11 cellular contexts compared by ENCODE assay signal in genomic region chr10:43075612-43076003, GRCh38. TPM values are rescaled to one million over a fixed set of nuclear protein-coding genes. Genes with fewer than 3 reads are reported as not detected.
DNase-seq lines count a peak whose midpoint lies in the region; ATAC-seq, FAIRE-seq and TF ChIP-seq lines count a peak whose summit lies in the region.
"Had no signal": no experiment of that assay in that cellular context is flagged by ENCODE, and none has a peak within 500 bp of the region (broad histone marks: within the 10 kb centered on the region; RNA-seq: fewer than 3 reads in every experiment).

No MANE protein-coding gene starts in this region.

- no peaks in the 10 kb centered on the region for H3K9me2 ChIP-seq in Loucy (replicated peaks; ENCODE audit: low read depth, low read length)

- no peak overlapping the region for H3K4me3 ChIP-seq in Loucy (ENCODE audit: low read length, poor library complexity, severe bottlenecking)
- no peak overlapping the region for H3K4me3 ChIP-seq in bronchial epithelial cell (ENCODE audit: low read depth, low read length)
- H3K4me3 ChIP-seq in upper lobe of right lung = no peak overlapping the region
- no peak overlapping the region for H3K4me3 ChIP-seq in suprapubic skin

- WGBS in suprapubic skin = 54% methylated on average over 3 of the region's 5 CpGs

- ATAC-seq in upper lobe of right lung = no peak
- ATAC-seq: naive thymus-derived CD4-positive, alpha-beta T cell had no signal

- H3K27ac ChIP-seq in upper lobe of right lung = no peak overlapping the region
- no peak overlapping the region for H3K27ac ChIP-seq in suprapubic skin

- H3K27me3 Mint-ChIP-seq in activated naive CD8-positive, alpha-beta T cell = peaks cover 7% of the 10 kb centered on the region
- peaks cover 34% of the 10 kb centered on the region for H3K27me3 Mint-ChIP-seq in activated naive CD8-positive, alpha-beta T cell treated with anti-CD3 and anti-CD28 coated beads for 36 hours

- TF ChIP-seq EP300 in suprapubic skin (IDR thresholded peaks at IDR 0.05) = no peak

- no peak for DNase-seq in activated naive CD8-positive, alpha-beta T cell treated with anti-CD3 and anti-CD28 coated beads for 36 hours
- DNase-seq in bronchial epithelial cell (ENCODE audit: low read depth) (peak; percentile 13), retina (peak; percentile 43), upper lobe of right lung (no peak), suprapubic skin (ENCODE audit: low spot score in 2 of 2) (no peak), GM19240 (ENCODE audit: insufficient read length, low spot score) (no peak)
- DNase-seq: CD4-positive, alpha-beta memory T cell; naive thymus-derived CD4-positive, alpha-beta T cell; NCI-H187 treated with DMSO at 0.1 percent for 48 hours had no signal

- H3K36me3 ChIP-seq in Loucy (ENCODE audit: insufficient read depth, low read length) = no peaks in the 10 kb centered on the region
- no peaks in the 10 kb centered on the region for H3K36me3 ChIP-seq in bronchial epithelial cell (ENCODE audit: control insufficient read depth, insufficient read depth, low read length)
- H3K36me3 ChIP-seq in upper lobe of right lung = no peaks in the 10 kb centered on the region
- no peaks in the 10 kb centered on the region for H3K36me3 ChIP-seq in suprapubic skin

- no peaks in the 10 kb centered on the region for H3K27me3 ChIP-seq in Loucy (ENCODE audit: insufficient read depth, low read length, poor library complexity, severe bottlenecking)
- peaks cover 9% of the 10 kb centered on the region for H3K27me3 ChIP-seq in bronchial epithelial cell (ENCODE audit: control insufficient read depth, insufficient read depth, low read length)
- H3K27me3 ChIP-seq in upper lobe of right lung = peaks cover 58% of the 10 kb centered on the region
- peaks cover 64% of the 10 kb centered on the region for H3K27me3 ChIP-seq in suprapubic skin

- H3K9ac ChIP-seq in Loucy (ENCODE audit: low read depth, low read length, poor library complexity, severe bottlenecking) = no peak overlapping the region

- H3K9me3 ChIP-seq in Loucy (ENCODE audit: insufficient read depth, low read depth, low read length) (no peaks in the 10 kb centered on the region), upper lobe of right lung (no peaks in the 10 kb centered on the region), suprapubic skin (no peaks in the 10 kb centered on the region)

- H3K36me3 Mint-ChIP-seq in activated naive CD8-positive, alpha-beta T cell = no peaks in the 10 kb centered on the region
- no peaks in the 10 kb centered on the region for H3K36me3 Mint-ChIP-seq in activated naive CD8-positive, alpha-beta T cell treated with anti-CD3 and anti-CD28 coated beads for 36 hours
- H3K36me3 Mint-ChIP-seq: CD4-positive, alpha-beta memory T cell; naive thymus-derived CD4-positive, alpha-beta T cell had no signal

- H2AFZ ChIP-seq in Loucy (ENCODE audit: low read length) = no peak overlapping the region

- H3K4me2 ChIP-seq in Loucy (ENCODE audit: low read depth, low read length, poor library complexity, severe bottlenecking) = no peak overlapping the region

- H3K4me1 ChIP-seq in Loucy (ENCODE audit: insufficient read depth, low read length, poor library complexity, severe bottlenecking) (peaks cover under 1% of the 10 kb centered on the region), upper lobe of right lung (peaks cover 4% of the 10 kb centered on the region), suprapubic skin (peaks cover 20% of the 10 kb centered on the region)

- no peak overlapping the region for H3K27ac Mint-ChIP-seq in activated naive CD8-positive, alpha-beta T cell
- no peak overlapping the region for H3K27ac Mint-ChIP-seq in activated naive CD8-positive, alpha-beta T cell treated with anti-CD3 and anti-CD28 coated beads for 36 hours
- H3K27ac Mint-ChIP-seq: CD4-positive, alpha-beta memory T cell; naive thymus-derived CD4-positive, alpha-beta T cell had no signal

- no peaks in the 10 kb centered on the region for H4K20me1 ChIP-seq in Loucy (ENCODE audit: insufficient read depth, low read length, poor library complexity, severe bottlenecking)

- TF ChIP-seq POLR2A in suprapubic skin (IDR thresholded peaks at IDR 0.05) = no peak

- TF ChIP-seq CTCF in Loucy (conservative IDR thresholded peaks at IDR 0.05; ENCODE audit: low read length) = peak; percentile 30
- peak; percentile 34 for TF ChIP-seq CTCF in bronchial epithelial cell (IDR thresholded peaks at IDR 0.05; ENCODE audit: insufficient read depth, low read length, severe bottlenecking)
- TF ChIP-seq CTCF in upper lobe of right lung (IDR thresholded peaks at IDR 0.05) = no peak
- TF ChIP-seq CTCF in suprapubic skin (IDR thresholded peaks at IDR 0.05) = no peak

- no peaks in the 10 kb centered on the region for H3K9me3 Mint-ChIP-seq in activated naive CD8-positive, alpha-beta T cell (ENCODE audit: low read depth)
- H3K9me3 Mint-ChIP-seq in activated naive CD8-positive, alpha-beta T cell treated with anti-CD3 and anti-CD28 coated beads for 36 hours = no peaks in the 10 kb centered on the region
- H3K9me3 Mint-ChIP-seq: CD4-positive, alpha-beta memory T cell; naive thymus-derived CD4-positive, alpha-beta T cell had no signal

- FAIRE-seq in bronchial epithelial cell (lab: Jason Lieb, UNC) = no peak

- no peaks in the 10 kb centered on the region for H3F3A ChIP-seq in Loucy (ENCODE audit: low read depth)

- peaks cover 10% of the 10 kb centered on the region for H3K4me1 Mint-ChIP-seq in activated naive CD8-positive, alpha-beta T cell (ENCODE audit: low read depth)
- H3K4me1 Mint-ChIP-seq in activated naive CD8-positive, alpha-beta T cell treated with anti-CD3 and anti-CD28 coated beads for 36 hours = peaks cover 3% of the 10 kb centered on the region

- intact Hi-C loops in upper lobe of right lung (cut with DNase I) = no loop called here

- no peaks in the 10 kb centered on the region for H3K79me2 ChIP-seq in Loucy (ENCODE audit: insufficient read depth, low read length)

- H3K4me3 Mint-ChIP-seq in activated naive CD8-positive, alpha-beta T cell = peak overlapping the region; percentile 46
- no peak overlapping the region for H3K4me3 Mint-ChIP-seq in activated naive CD8-positive, alpha-beta T cell treated with anti-CD3 and anti-CD28 coated beads for 36 hours

RNA-seq across cellular contexts. Expression of gene RET, which starts 1.3 kb away (rescaled TPM):
- not detected for total RNA-seq in activated naive CD8-positive, alpha-beta T cell treated with anti-CD3 and anti-CD28 coated beads for 36 hours
- total RNA-seq in bronchial epithelial cell (0.26 and 0.53 TPM in 2 replicates), upper lobe of right lung (1.0 TPM), suprapubic skin (1 to 10 TPM in 1 of 4 donors, under 1 TPM in 3; 0.23 to 2.1 (median 0.78) TPM)
- total RNA-seq: CD4-positive, alpha-beta memory T cell had no signal

Comparison
In these comparisons a context has a peak if more than half of its experiments do, and no peak if none do; other contexts are left out.
1. DNase-seq: peak in bronchial epithelial cell (single experiment) and retina (single experiment); none in activated naive CD8-positive, alpha-beta T cell treated with anti-CD3 and anti-CD28 coated beads for 36 hours (single experiment), upper lobe of right lung (single experiment), suprapubic skin (0 of 2) and GM19240 (single experiment).
2. CTCF ChIP-seq: peak in Loucy (single experiment) and bronchial epithelial cell (single experiment); none in upper lobe of right lung (single experiment) and suprapubic skin (0 of 2).